In genomic region chr15:95839367-95839782, GRCh38 we compare ENCODE assay signal across 8 cellular contexts.
DNase-seq lines count a peak whose midpoint lies in the region; ATAC-seq lines count a peak whose summit lies in the region.

No MANE protein-coding gene starts in this region.

- no peaks in the 10 kb centered on the region for H3K9me3 ChIP-seq in muscle layer of duodenum (ENCODE audit: control insufficient read depth in 1 of 2, low read length in 2 of 2)

- H3K36me3 ChIP-seq in muscle layer of duodenum (ENCODE audit: control insufficient read depth in 1 of 2, insufficient read depth in 2 of 2, low read length in 2 of 2): no peaks in the 10 kb centered on the region

- H3K4me3 ChIP-seq in muscle layer of duodenum (ENCODE audit: low read depth in 1 of 2, low read length in 2 of 2): no peak overlapping the region

- H3K27me3 ChIP-seq in muscle layer of duodenum (ENCODE audit: low read depth, low read length): no peaks in the 10 kb centered on the region

- DNase-seq in NCI-H1930 (lab: John Stamatoyannopoulos, UW): no peak
- DNase-seq in Ammon's horn (ENCODE audit: low spot score): no peak
- no peak for DNase-seq in stimulated activated CD4-positive, alpha-beta T cell treated with anti-CD3 and anti-CD28 coated beads, Interleukin-12 subunit alpha, Interleukin-12 subunit beta, amount 100 ng/mL, for 4 hours

- ATAC-seq in GM18517 (IDR thresholded peaks at IDR 0.05; ENCODE audit: unreplicated experiment) (peak; percentile 98), GM21576 (IDR thresholded peaks at IDR 0.05; ENCODE audit: unreplicated experiment) (peak; percentile 90), HG03565 (IDR thresholded peaks at IDR 0.05; ENCODE audit: unreplicated experiment) (peak; percentile 96), GM19023 (IDR thresholded peaks at IDR 0.05; ENCODE audit: unreplicated experiment) (no peak)

- H3K4me1 ChIP-seq in muscle layer of duodenum (ENCODE audit: control insufficient read depth in 1 of 2, insufficient read depth in 2 of 2, low read length in 2 of 2): peaks cover 0 to 11% of the 10 kb centered on the region in 2 donors

- H3K27ac ChIP-seq in muscle layer of duodenum (ENCODE audit: low read length): peak overlapping the region; percentile 49
